ENCODE assay signal across 18 cellular contexts in genomic region chr1:184824716-184825323, GRCh38.
DNase-seq lines count a peak whose midpoint lies in the region; ATAC-seq and TF ChIP-seq lines count a peak whose summit lies in the region.
"Had no signal": no experiment of that assay in that cellular context is flagged by ENCODE, and none has a peak within 500 bp of the region (broad histone marks: within the 10 kb centered on the region; RNA-seq: fewer than 3 reads in every experiment).

No MANE protein-coding gene starts in this region.

- POLR2A ChIA-PET in OCI-LY7 (lab: Charles Lee), result interaction anchor here (0.7 kb wide), 1 partner anchor 105 kb away, joined by 4 read pairs; no protein-coding TSS in a partner anchor

- no peaks in the 10 kb centered on the region for H3K9me2 ChIP-seq in OCI-LY7 (ENCODE audit: insufficient read depth, low read length)

- CTCF ChIA-PET in OCI-LY7 (lab: Charles Lee; ENCODE audit: unreplicated experiment), result no interaction called here

- H3K79me2 ChIP-seq in OCI-LY7 (ENCODE audit: insufficient read depth, low read depth, low read length), result no peaks in the 10 kb centered on the region
- H3K79me2 ChIP-seq: hepatocyte had no signal

- H3K4me3 ChIP-seq in heart right ventricle, result no peak overlapping the region
- H3K4me3 ChIP-seq in OCI-LY7 (ENCODE audit: low read depth, low read length, poor library complexity, severe bottlenecking), result no peak overlapping the region
- no peak overlapping the region for H3K4me3 ChIP-seq in stomach
- H3K4me3 ChIP-seq: hepatocyte, suprapubic skin had no signal

- 0 out of 2 replicates have a peak overlapping the region, but pooled peaks have one; percentile 10 for H2AFZ ChIP-seq in OCI-LY7 (ENCODE audit: low read length)
- H2AFZ ChIP-seq: hepatocyte had no signal

- WGBS in heart right ventricle, 2 donors, result 41 to 60% methylated on average over 3 of the region's 3 CpGs
- 42 to 64% (median 48%) methylated on average over 3 of the region's 3 CpGs for WGBS in stomach, 5 donors

- TF ChIP-seq CTCF in heart right ventricle (IDR thresholded peaks at IDR 0.05) (no peak), OCI-LY7 (conservative IDR thresholded peaks at IDR 0.05; ENCODE audit: low read length) (no peak), foreskin keratinocyte (conservative IDR thresholded peaks at IDR 0.05) (no peak), stomach (IDR thresholded peaks at IDR 0.05) (no peak)

- no peak for TF ChIP-seq EP300 in stomach (IDR thresholded peaks at IDR 0.05)

- H3K4me2 ChIP-seq in OCI-LY7 (ENCODE audit: low read length), result no peak overlapping the region
- H3K4me2 ChIP-seq: hepatocyte had no signal

- no peak for TF ChIP-seq POLR2A in stomach (IDR thresholded peaks at IDR 0.05)

- peak overlapping the region in 6 of 10 donors; percentile 76 to 94 (median 91) for H3K27ac ChIP-seq in heart right ventricle
- H3K27ac ChIP-seq in OCI-LY7 (ENCODE audit: low read depth, low read length, poor library complexity, severe bottlenecking), result no peak overlapping the region
- H3K27ac ChIP-seq in foreskin keratinocyte, result peak overlapping the region; percentile 7
- H3K27ac ChIP-seq in stomach, result peak overlapping the region in 3 of 5 donors; percentile 38 to 65 (median 56)
- H3K27ac ChIP-seq: hepatocyte had no signal

- no peak for DNase-seq in heart right ventricle
- no peak for DNase-seq in cardiac septum (ENCODE audit: low spot score)
- DNase-seq in OCI-LY7 (ENCODE audit: low spot score), result no peak
- no peak for DNase-seq in foreskin keratinocyte
- DNase-seq in stomach, result no peak
- no peak for DNase-seq in activated naive CD4-positive, alpha-beta T cell (lab: John Stamatoyannopoulos, UW)
- DNase-seq in NCI-H446 treated with DMSO at 0.1 percent for 48 hours (lab: John Stamatoyannopoulos, UW), result no peak
- DNase-seq: activated CD4-positive, alpha-beta T cell treated with anti-CD3 and anti-CD28 coated beads, Interleukin-2, amount 10 ng/mL, durations not matched to agents 7 days and 5 days; activated naive CD4-positive, alpha-beta T cell treated with anti-CD3 and anti-CD28 coated beads, Interleukin-2, amount 10 ng/mL, durations not matched to agents 7 days and 5 days; COR-L47; NCI-H1048; NCI-H2171; NCI-H748 treated with DMSO at 0.1 percent for 48 hours; retina; SW 1271 had no signal

- H3K36me3 ChIP-seq in heart right ventricle (peaks cover 0 to 50% (median 14%) of the 10 kb centered on the region in 9 donors), OCI-LY7 (ENCODE audit: insufficient read depth, low read length) (no peaks in the 10 kb centered on the region), stomach (peaks cover 22 to 33% (median 33%) of the 10 kb centered on the region in 4 donors)

- intact Hi-C loops in heart right ventricle (cut with DNase I) (loop anchor here in 3 of 10 donors (5.0 kb wide), 2 partner anchors 52 to 147 kb away; partner anchors contain the start of gene NIBAN1 (in 2 of the 3)), cardiac septum (cut with DNase I) (loop anchor here (5.0 kb wide), 1 partner anchor 57 kb away; no protein-coding TSS in a partner anchor), OCI-LY7 (cut with micrococcal nuclease; ENCODE audit: unreplicated experiment) (no loop called here), stomach (cut with DNase I; ENCODE audit: low total_unique reads) (no loop called here)

- H3K9me3 ChIP-seq in heart right ventricle (no peaks in the 10 kb centered on the region), OCI-LY7 (ENCODE audit: low read length) (no peaks in the 10 kb centered on the region), stomach (no peaks in the 10 kb centered on the region)
- H3K9me3 ChIP-seq: suprapubic skin had no signal

- H4K20me1 ChIP-seq in OCI-LY7 (ENCODE audit: insufficient read depth, low read length), result no peaks in the 10 kb centered on the region

- H3K27me3 ChIP-seq in heart right ventricle (no peaks in the 10 kb centered on the region), foreskin keratinocyte (no peaks in the 10 kb centered on the region), stomach (no peaks in the 10 kb centered on the region)
- H3K27me3 ChIP-seq: hepatocyte, suprapubic skin had no signal

- no TSS peak for BruUV-seq in OCI-LY7 (replicated peaks; lab: Mats Ljungman, UMichigan)

- ATAC-seq in heart right ventricle (peak in 1 of 8 donors; percentile 23), foreskin keratinocyte (no peak), GM18517 (IDR thresholded peaks at IDR 0.05; ENCODE audit: unreplicated experiment) (no peak)

- H3K4me1 ChIP-seq in heart right ventricle (peaks cover 6 to 93% (median 70%) of the 10 kb centered on the region in 9 donors), OCI-LY7 (ENCODE audit: insufficient read depth, low read length, poor library complexity, severe bottlenecking) (no peaks in the 10 kb centered on the region), foreskin keratinocyte (peaks cover 8% of the 10 kb centered on the region), stomach (peaks cover 0 to 67% (median 41%) of the 10 kb centered on the region in 4 donors)
